1 cellular context compared by ENCODE assay signal in genomic region chrX:103254171-103254824, GRCh38.
TF ChIP-seq lines count a peak whose summit lies in the region.

No MANE protein-coding gene starts in this region.

TF ChIP-seq in H1, 55 proteins besides CTCF, POLR2A, EP300 and RAD21:
- TF ChIP-seq YY1 (IDR thresholded peaks at IDR 0.05; ENCODE audit: low read depth, low read length) (peak; percentile 78; the same call in 1 of the 2 replicates), KDM4A (IDR thresholded peaks at IDR 0.05; ENCODE audit: low read depth, low read length, severe bottlenecking) (peak; percentile 26), TAF1 (IDR thresholded peaks at IDR 0.05; ENCODE audit: low read depth, low read length) (peak; percentile 59; the same call in 1 of the 2 replicates), CREB1 (IDR thresholded peaks at IDR 0.05) (peak; percentile 22; the same call in 1 of the 2 replicates), TBP (IDR thresholded peaks at IDR 0.05; ENCODE audit: low read depth, low read length) (peak; percentile 62), SRF (IDR thresholded peaks at IDR 0.05; ENCODE audit: low read depth, low read length) (no peak), CHD2 (IDR thresholded peaks at IDR 0.05; ENCODE audit: low read length) (0 out of 2 replicates have a peak, but pooled peaks have one; percentile 34), BCL11A (IDR thresholded peaks at IDR 0.05; ENCODE audit: low read depth in 2 of 2, low read length in 2 of 2) (no peak), SIN3A (conservative IDR thresholded peaks at IDR 0.05 in 1 of 2, IDR thresholded peaks at IDR 0.05 in 1 of 2; ENCODE audit: low read depth in 1 of 2, low read length in 2 of 2) (peak in 1 of 2 experiments; percentile 32; a peak in 1 of 4 replicates), POLR2AphosphoS5 (IDR thresholded peaks at IDR 0.05; ENCODE audit: low read depth, low read length) (peak; percentile 74; the same call in 1 of the 2 replicates), ASH2L (IDR thresholded peaks at IDR 0.05; ENCODE audit: low read length) (peak; percentile 27), JUND (IDR thresholded peaks at IDR 0.05; ENCODE audit: low read length) (no peak), SP1 (IDR thresholded peaks at IDR 0.05; ENCODE audit: low read depth, low read length) (peak; percentile 34; the same call in 1 of the 2 replicates)
TF ChIP-seq in H1: peak in this region for 10.
